In the genomic region with DNA sequence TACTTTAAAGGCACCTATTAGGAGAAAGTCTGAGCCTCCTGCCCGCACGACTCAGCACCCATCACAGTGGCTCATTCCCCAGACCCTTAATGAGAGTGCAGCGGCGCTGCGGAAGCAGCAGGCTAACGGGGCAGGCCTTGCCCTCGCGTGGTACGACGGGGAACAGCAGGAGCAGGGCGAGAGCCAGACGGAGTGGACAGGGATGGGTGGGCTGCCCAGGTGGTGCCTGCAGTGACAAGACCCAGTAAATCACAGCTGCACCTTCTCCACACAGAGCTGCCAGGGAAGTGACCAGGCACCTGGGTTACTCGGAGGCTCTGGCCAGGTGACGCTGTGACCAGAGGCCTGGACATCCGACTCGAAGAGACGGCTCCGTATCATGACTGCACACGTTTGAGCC, we compare ENCODE assay signal across 16 cellular contexts.
A peak's percentile ranks its signal among the peaks of the same experiment; 100 is the strongest.
DNase-seq lines count a peak whose midpoint lies in the region; ATAC-seq and TF ChIP-seq lines count a peak whose summit lies in the region.
"Had no signal": no experiment of that assay in that cellular context is flagged by ENCODE, and none has a peak within 500 bp of the region (broad histone marks: within the 10 kb centered on the region; RNA-seq: fewer than 3 reads in every experiment).

No MANE protein-coding gene starts in this region.

- H3K4me1 ChIP-seq in H9 (ENCODE audit: insufficient read depth, low read length) (no peaks in the 10 kb centered on the region), endodermal cell (ENCODE audit: control insufficient read depth, insufficient read depth, low read length) (no peaks in the 10 kb centered on the region), neuronal stem cell (ENCODE audit: control insufficient read depth in 2 of 2, insufficient read depth in 1 of 2, low read depth in 1 of 2, low read length in 2 of 2) (peaks cover 0 to 6% of the 10 kb centered on the region in 2 donors)

- H3K4me3 ChIP-seq in endodermal cell (ENCODE audit: low read length) = no peak overlapping the region
- no peak overlapping the region for H3K4me3 ChIP-seq in neuronal stem cell (ENCODE audit: low read length in 2 of 2)
- H3K4me3 ChIP-seq: GM23248 had no signal

- H3T11ph ChIP-seq in H9 (ENCODE audit: low read length) = no peak overlapping the region

- no peak overlapping the region for H2AFZ ChIP-seq in H9 (ENCODE audit: low read length)
- no peak overlapping the region for H2AFZ ChIP-seq in neuronal stem cell (ENCODE audit: low read length)
- H2AFZ ChIP-seq: GM23248 had no signal

- H2BK15ac ChIP-seq in H9 (ENCODE audit: low read depth, low read length) = no peak overlapping the region
- H2BK15ac ChIP-seq in neuronal stem cell (ENCODE audit: low read length) = no peak overlapping the region

- H3K4me2 ChIP-seq in H9 (ENCODE audit: insufficient read depth, insufficient read length, low read length) (no peak overlapping the region), neuronal stem cell (ENCODE audit: insufficient read depth, low read length, poor library complexity, severe bottlenecking) (no peak overlapping the region)

- no peak overlapping the region for H2BK12ac ChIP-seq in H9 (ENCODE audit: insufficient read length, low read depth, low read length)
- H2BK12ac ChIP-seq in neuronal stem cell (ENCODE audit: low read length) = peak overlapping the region; percentile 92

- ATAC-seq in WTC11 = peak; percentile 26; the same call in 1 of the 2 replicates
- ATAC-seq: HCT116 had no signal

- no peak overlapping the region for H3K56ac ChIP-seq in H9 (ENCODE audit: insufficient read length, low read depth, low read length)

- H4K91ac ChIP-seq in H9 (ENCODE audit: insufficient read length, low read depth, low read length) = no peak overlapping the region
- H4K91ac ChIP-seq in neuronal stem cell (ENCODE audit: low read depth, low read length, poor library complexity) = no peak overlapping the region

- H4K8ac ChIP-seq in H9 (replicated peaks; ENCODE audit: insufficient read length, low read depth, low read length) (no peak overlapping the region), neuronal stem cell (ENCODE audit: low read depth, low read length) (no peak overlapping the region)

- no peaks in the 10 kb centered on the region for H3K23me2 ChIP-seq in H9 (ENCODE audit: insufficient read length, low read depth, low read length, poor library complexity, severe bottlenecking)

- H2BK120ac ChIP-seq in H9 (ENCODE audit: low read depth, low read length, poor library complexity, severe bottlenecking) (no peak overlapping the region), neuronal stem cell (ENCODE audit: low read depth, low read length) (no peak overlapping the region)

- H3K18ac ChIP-seq in H9 (ENCODE audit: insufficient read length, low read depth, low read length) (no peak overlapping the region), neuronal stem cell (ENCODE audit: low read length) (peak overlapping the region; percentile 19)

- H2BK5ac ChIP-seq in H9 (ENCODE audit: insufficient read length, low read length) (no peak overlapping the region), neuronal stem cell (ENCODE audit: low read length) (no peak overlapping the region)

- H3K14ac ChIP-seq in H9 (ENCODE audit: insufficient read depth, low read length) (no peak overlapping the region), neuronal stem cell (ENCODE audit: low read length) (no peak overlapping the region)

- H3K36me3 ChIP-seq in endodermal cell (ENCODE audit: control insufficient read depth, insufficient read depth, low read length) (no peaks in the 10 kb centered on the region), neuronal stem cell (replicated peaks in 1 of 2; ENCODE audit: control insufficient read depth in 2 of 2, insufficient read depth in 2 of 2, low read length in 2 of 2) (peaks cover 6 to 15% of the 10 kb centered on the region in 2 donors)

- peak; percentile 25; the same call in 1 of the 3 replicates for TF ChIP-seq CTCF in H9 (conservative IDR thresholded peaks at IDR 0.05)
- no peak for TF ChIP-seq CTCF in WTC11 (IDR thresholded peaks at IDR 0.05)
- TF ChIP-seq CTCF in endodermal cell (conservative IDR thresholded peaks at IDR 0.05) = peak; percentile 26

- CTCF ChIA-PET in WTC11 (lab: Charles Lee) = no interaction called here

- H3K9me3 Mint-ChIP-seq in H9 (no peaks in the 10 kb centered on the region), WTC11 (no peaks in the 10 kb centered on the region), endodermal cell (no peaks in the 10 kb centered on the region)
- H3K9me3 Mint-ChIP-seq: CD4-positive, alpha-beta memory T cell had no signal

- H3K9me3 ChIP-seq in H9 (ENCODE audit: control insufficient read depth, low read depth, low read length) (no peaks in the 10 kb centered on the region), endodermal cell (ENCODE audit: control insufficient read depth, low read length) (no peaks in the 10 kb centered on the region), neuronal stem cell (replicated peaks in 1 of 2; ENCODE audit: control insufficient read depth in 2 of 2, insufficient read depth in 1 of 2, low read depth in 1 of 2, low read length in 2 of 2) (no peaks in the 10 kb centered on the region)

- no peaks in the 10 kb centered on the region for H4K20me1 ChIP-seq in H9 (ENCODE audit: control insufficient read depth, insufficient read depth, insufficient read length)

- H3K23ac ChIP-seq in H9 (ENCODE audit: insufficient read length, low read depth, low read length) (no peak overlapping the region), neuronal stem cell (ENCODE audit: low read depth, low read length, poor library complexity) (peak overlapping the region; percentile 94)

- no peak overlapping the region for H2AK5ac ChIP-seq in H9 (ENCODE audit: insufficient read length, low read length)
- no peak overlapping the region for H2AK5ac ChIP-seq in neuronal stem cell (ENCODE audit: low read depth, low read length)

- H3K4me1 Mint-ChIP-seq in H9 (peaks cover 10 to 12% of the 10 kb centered on the region in 2 experiments), WTC11 (no peaks in the 10 kb centered on the region), endodermal cell (no peaks in the 10 kb centered on the region)
- H3K4me1 Mint-ChIP-seq: CD4-positive, alpha-beta memory T cell had no signal

- H3K27ac Mint-ChIP-seq in H9 = peak overlapping the region; percentile 39 to 54 (median 52); a peak in 3 of 7 replicates
- peak overlapping the region; percentile 72 for H3K27ac Mint-ChIP-seq in WTC11
- H3K27ac Mint-ChIP-seq in endodermal cell = no peak overlapping the region
- H3K27ac Mint-ChIP-seq: CD4-positive, alpha-beta memory T cell had no signal

- no CpG with 5 or more reads among the region's 19 CpGs for WGBS in H9 (ENCODE audit: extremely low coverage, insufficient read length, low lambda C conversion rate)
- WGBS in endodermal cell (ENCODE audit: insufficient coverage in 1 of 2, insufficient read length in 1 of 2), 2 experiments = 89 to 94% methylated on average over 9 to 19 of the region's 19 CpGs
- no CpG with 5 or more reads among the region's 19 CpGs for WGBS in neuronal stem cell (ENCODE audit: extremely low coverage in 2 of 2, insufficient read length in 2 of 2, insufficient replicate concordance in 1 of 2), 2 donors

- H3K27me3 ChIP-seq in H9 (ENCODE audit: insufficient read depth, low read length) (no peaks in the 10 kb centered on the region), endodermal cell (ENCODE audit: control insufficient read depth, insufficient read depth, low read length, poor library complexity, severe bottlenecking) (no peaks in the 10 kb centered on the region), neuronal stem cell (ENCODE audit: control insufficient read depth in 3 of 3, insufficient read depth in 3 of 3, low read depth in 1 of 3, low read length in 3 of 3) (no peaks in the 10 kb centered on the region)

- DNase-seq in H9 (no peak), WTC11 (ENCODE audit: low spot score) (no peak), endodermal cell (no peak), neuronal stem cell (ENCODE audit: low spot score) (no peak), superior temporal gyrus (ENCODE audit: extremely low spot score) (no peak), DMS79 (lab: John Stamatoyannopoulos, UW) (no peak)
- DNase-seq in stimulated activated CD4-positive, alpha-beta T cell treated with anti-CD3 and anti-CD28 coated beads, Interleukin-4, amount 100 ng/mL, for 1 hour = no peak
- DNase-seq: C1 segment of cervical spinal cord; Calu3; CD4-positive, alpha-beta memory T cell; COR-L47; DMS53; DND-41; GM23248; H7 had no signal

- no peaks in the 10 kb centered on the region for H3K79me2 ChIP-seq in H9 (ENCODE audit: insufficient read depth, low read length)

- POLR2A ChIA-PET in WTC11 (lab: Charles Lee) = no interaction called here

- H3K79me1 ChIP-seq in H9 (ENCODE audit: insufficient read depth, low read depth, low read length, poor library complexity, severe bottlenecking) (no peaks in the 10 kb centered on the region), neuronal stem cell (ENCODE audit: low read depth, low read length) (peaks cover 2% of the 10 kb centered on the region)

- H3K27ac ChIP-seq in H9 (ENCODE audit: insufficient read length, low read depth, low read length) (no peak overlapping the region), endodermal cell (ENCODE audit: low read depth, low read length) (no peak overlapping the region), neuronal stem cell (replicated peaks; ENCODE audit: low read length) (no peak overlapping the region)
- H3K27ac ChIP-seq: GM23248 had no signal

- H3K4ac ChIP-seq in H9 (ENCODE audit: low read depth, low read length) = no peak overlapping the region
- H3K4ac ChIP-seq in neuronal stem cell (ENCODE audit: low read length) = no peak overlapping the region

- H2BK20ac ChIP-seq in H9 (ENCODE audit: low read depth, low read length, poor library complexity, severe bottlenecking) = no peak overlapping the region

- H3K36me3 Mint-ChIP-seq in H9 (ENCODE audit: insufficient read depth in 1 of 3, low read depth in 3 of 3) (peaks cover 4 to 14% (median 6%) of the 10 kb centered on the region in 3 experiments; a peak in 6 of 7 replicates), WTC11 (no peaks in the 10 kb centered on the region), endodermal cell (ENCODE audit: low read depth) (peaks cover 2% of the 10 kb centered on the region)

- no peak overlapping the region for H4K5ac ChIP-seq in H9 (ENCODE audit: insufficient read length, low read depth, low read length)

- H3K4me3 Mint-ChIP-seq in H9 (no peak overlapping the region; a peak in 1 of 5 replicates), WTC11 (no peak overlapping the region), endodermal cell (no peak overlapping the region)
- H3K4me3 Mint-ChIP-seq: CD4-positive, alpha-beta memory T cell had no signal

- no peak overlapping the region for H3K9ac ChIP-seq in H9 (ENCODE audit: extremely low read depth, insufficient read length, low read length)
- no peak overlapping the region for H3K9ac ChIP-seq in endodermal cell (ENCODE audit: extremely low read depth, low read length, poor library complexity, severe bottlenecking)
- peak overlapping the region; percentile 30 for H3K9ac ChIP-seq in neuronal stem cell (ENCODE audit: low read depth, low read length, poor library complexity)
- H3K9ac ChIP-seq: GM23248 had no signal

- H3K27me3 Mint-ChIP-seq in H9 (ENCODE audit: low read depth) = no peaks in the 10 kb centered on the region
- H3K27me3 Mint-ChIP-seq in WTC11 (ENCODE audit: low read depth) = no peaks in the 10 kb centered on the region
- no peaks in the 10 kb centered on the region for H3K27me3 Mint-ChIP-seq in endodermal cell (ENCODE audit: insufficient read depth)
- H3K27me3 Mint-ChIP-seq: CD4-positive, alpha-beta memory T cell had no signal

TF ChIP-seq in WTC11, 78 proteins besides CTCF, POLR2A, EP300 and RAD21 (continues in another document):
- TF ChIP-seq RORB (CRISPR knock-in tag; IDR thresholded peaks at IDR 0.05) = no peak
